Comparison of ENCODE assay signal across 8 cellular contexts in genomic region chr1:17053071-17053684, GRCh38. TPM values are rescaled to one million over a fixed set of nuclear protein-coding genes. Genes with fewer than 3 reads are reported as not detected.
DNase-seq lines count a peak whose midpoint lies in the region; ATAC-seq and TF ChIP-seq lines count a peak whose summit lies in the region.

No MANE protein-coding gene starts in this region.

- ATAC-seq in GM21381 (IDR thresholded peaks at IDR 0.05; ENCODE audit: unreplicated experiment): no peak

- H3K9ac ChIP-seq in muscle layer of colon (ENCODE audit: low read length): peak overlapping the region; percentile 97

- H3K9me3 ChIP-seq in muscle layer of colon (ENCODE audit: low read length): no peaks in the 10 kb centered on the region

- CTCF ChIA-PET in AG04449 (lab: Yijun Ruan, JAX): interaction anchor here (15.7 kb wide), 1 partner anchor 99 kb away, joined by 447 read pairs; no protein-coding TSS in a partner anchor

- peaks cover 15% of the 10 kb centered on the region for H3K4me1 ChIP-seq in muscle layer of colon (ENCODE audit: insufficient read depth, low read length)

- TF ChIP-seq CTCF in AG04449 (IDR thresholded peaks at IDR 0.05; ENCODE audit: insufficient read depth, low read length, missing control alignments) (no peak), cardiac fibroblast (IDR thresholded peaks at IDR 0.05; ENCODE audit: low read depth, low read length) (no peak)

- H3K27ac ChIP-seq in muscle layer of colon (ENCODE audit: low read depth, low read length): peak overlapping the region; percentile 80

- peak overlapping the region; percentile 94 for H3K4me3 ChIP-seq in AG04449 (ENCODE audit: low read depth, low read length)
- H3K4me3 ChIP-seq in Jurkat, Clone E6-1 (ENCODE audit: low read length): peak overlapping the region; percentile 98
- H3K4me3 ChIP-seq in cardiac fibroblast (replicated peaks in 1 of 2; ENCODE audit: low read depth in 2 of 2, low read length in 2 of 2): peak overlapping the region; percentile 93 to 100
- peak overlapping the region; percentile 51 to 98 for H3K4me3 ChIP-seq in muscle layer of colon (ENCODE audit: low read depth in 1 of 2, low read length in 2 of 2)

- DNase-seq in AG04449 (ENCODE audit: low read depth, low spot score) (no peak), cardiac fibroblast (ENCODE audit: low read depth in 2 of 2) (no peak), globus pallidus (ENCODE audit: low spot score) (no peak), SIG-M5 treated with dmso at 0.1 percent for 504 hours (lab: John Stamatoyannopoulos, UW; ENCODE audit: unreplicated experiment) (no peak)
- no peak for DNase-seq in Jurkat, Clone E6-1 (ENCODE audit: low read depth, low spot score)
- no peak for DNase-seq in activated CD4-positive, alpha-beta T cell treated with anti-CD3 and anti-CD28 coated beads, Interleukin-2, amount 50 U/mL, for 48 hours

- POLR2A ChIA-PET in AG04449 (lab: Yijun Ruan, JAX): interaction anchor here (0.6 kb wide), 1 partner anchor 1528 kb away, joined by 3 read pairs; no protein-coding TSS in a partner anchor

- H3K27me3 ChIP-seq in muscle layer of colon (ENCODE audit: control insufficient read depth in 1 of 2, insufficient read depth in 2 of 2, low read length in 2 of 2): no peaks in the 10 kb centered on the region

- peaks cover 13% of the 10 kb centered on the region for H3K36me3 ChIP-seq in muscle layer of colon (ENCODE audit: insufficient read depth, low read length)

RNA-seq across cellular contexts. Expression of gene SDHB, which starts 0.7 kb away (rescaled TPM):
- 316 TPM for polyA plus RNA-seq in Jurkat, Clone E6-1 (2012; ENCODE audit: insufficient read depth, insufficient read length)

RNA-seq across cellular contexts. Expression of gene ATP13A2, which starts 41.5 kb away (rescaled TPM):
- polyA plus RNA-seq in Jurkat, Clone E6-1 (2012; ENCODE audit: insufficient read depth, insufficient read length): 61.2 TPM
